In genomic region chr10:60389413-60390009, GRCh38 we compare ENCODE assay signal across 8 cellular contexts. TPM values are rescaled to one million over a fixed set of nuclear protein-coding genes. Genes with fewer than 3 reads are reported as not detected.
DNase-seq lines count a peak whose midpoint lies in the region; ATAC-seq and TF ChIP-seq lines count a peak whose summit lies in the region.

TSS of gene ANK3 (minus strand) at chr10:60389875. CDS start at chr10:60389538, 337 bp downstream.

- H3K4me3 ChIP-seq in SU-DHL-6 (ENCODE audit: insufficient read depth, low read length, poor library complexity, severe bottlenecking) (peak within 1 kb of the TSS; percentile 48), prostate gland (no peak within 1 kb of the TSS)

- H3F3A ChIP-seq in SU-DHL-6 (ENCODE audit: insufficient read depth), result no peaks in the 10 kb centered on the region

- H3K9me3 Mint-ChIP-seq in Calu3 (ENCODE audit: low read depth, unreplicated experiment), result no peaks in the 10 kb centered on the region

- peak within 1 kb of the TSS; percentile 51 for H3K27ac ChIP-seq in SU-DHL-6 (ENCODE audit: low read depth, low read length)
- H3K27ac ChIP-seq in prostate gland, result no peak within 1 kb of the TSS

- no peaks in the 10 kb centered on the region for H3K9me2 ChIP-seq in SU-DHL-6 (replicated peaks; ENCODE audit: insufficient read depth, low read length)

- H3K79me2 ChIP-seq in SU-DHL-6 (ENCODE audit: insufficient read depth, low read length), result no peaks in the 10 kb centered on the region; the same call in 1 of the 2 replicates

- intact Hi-C loops in Calu3 (cut with micrococcal nuclease; ENCODE audit: unreplicated experiment) (no loop called here), left cardiac atrium (cut with DNase I) (no loop called here), prostate gland (cut with DNase I) (no loop called here)

- DNase-seq in Calu3 (no peak), left cardiac atrium (no peak), prostate gland (ENCODE audit: low spot score) (no peak), GM13976 (ENCODE audit: low spot score) (no peak), NK-92 (lab: John Stamatoyannopoulos, UW; ENCODE audit: unreplicated experiment) (no peak)

- H3K27ac Mint-ChIP-seq in Calu3 (ENCODE audit: unreplicated experiment), result no peak within 1 kb of the TSS

- H3K36me3 Mint-ChIP-seq in Calu3 (ENCODE audit: insufficient read depth, unreplicated experiment), result no peaks in the 10 kb centered on the region

- H3K4me1 ChIP-seq in prostate gland (replicated peaks), result no peaks in the 10 kb centered on the region

- ATAC-seq in left cardiac atrium (no peak), GM19035 (IDR thresholded peaks at IDR 0.05; ENCODE audit: unreplicated experiment) (no peak), GM19467 (IDR thresholded peaks at IDR 0.05; ENCODE audit: unreplicated experiment) (no peak)

- H3K4me2 ChIP-seq in SU-DHL-6 (ENCODE audit: low read depth, low read length, poor library complexity, severe bottlenecking), result peak within 1 kb of the TSS; percentile 66

- H3K27me3 ChIP-seq in SU-DHL-6 (ENCODE audit: low read length) (no peaks in the 10 kb centered on the region), prostate gland (replicated peaks; ENCODE audit: insufficient read depth) (no peaks in the 10 kb centered on the region)

- in situ Hi-C loops in GM13976 (cut with MboI; ENCODE audit: low sequenced_read_pairs, unreplicated experiment), result no loop called here

- H2AFZ ChIP-seq in SU-DHL-6 (ENCODE audit: low read depth, low read length, severe bottlenecking), result peak within 1 kb of the TSS; percentile 42

- H3K27me3 Mint-ChIP-seq in Calu3 (ENCODE audit: unreplicated experiment), result no peaks in the 10 kb centered on the region

- CTCF ChIA-PET in Calu3 (lab: Charles Lee), result interaction anchor here (0.7 kb wide), 1 partner anchor 252 kb away, joined by 3 read pairs; no protein-coding TSS in a partner anchor

- H3K9me3 ChIP-seq in SU-DHL-6 (ENCODE audit: insufficient read depth, low read length) (no peaks in the 10 kb centered on the region), prostate gland (no peaks in the 10 kb centered on the region)

- 85% methylated on average over 10 of the region's 10 CpGs for WGBS in prostate gland

- H3K4me1 Mint-ChIP-seq in Calu3 (ENCODE audit: low read depth, unreplicated experiment), result peaks cover 26% of the 10 kb centered on the region

- H3K4me3 Mint-ChIP-seq in Calu3 (ENCODE audit: low read depth, unreplicated experiment), result no peak within 1 kb of the TSS

- no peaks in the 10 kb centered on the region for H4K20me1 ChIP-seq in SU-DHL-6 (ENCODE audit: low read depth, low read length)

- no peak for TF ChIP-seq CTCF in Calu3 (IDR thresholded peaks at IDR 0.05; ENCODE audit: unreplicated experiment)
- TF ChIP-seq CTCF in SU-DHL-6 (IDR thresholded peaks at IDR 0.05; ENCODE audit: insufficient read depth, low read length, poor library complexity, severe bottlenecking), result no peak
- TF ChIP-seq CTCF in prostate gland (IDR thresholded peaks at IDR 0.05), result no peak
- no peak for TF ChIP-seq CTCF in GM13976 (IDR thresholded peaks at IDR 0.05; ENCODE audit: borderline replicate concordance, control extremely low read depth, extremely low read depth, insufficient read depth, missing control alignments)

- no TSS peak for BruUV-seq in Calu3 (replicated peaks; lab: Mats Ljungman, UMichigan)

- peak within 1 kb of the TSS; percentile 51 for H3K9ac ChIP-seq in SU-DHL-6 (ENCODE audit: low read length)

- H3K36me3 ChIP-seq in SU-DHL-6 (ENCODE audit: low read length) (no peaks in the 10 kb centered on the region), prostate gland (no peaks in the 10 kb centered on the region)

- TF ChIP-seq POLR2A in prostate gland (IDR thresholded peaks at IDR 0.05), result no peak

RNA-seq across cellular contexts. Expression of gene ANK3, which starts in this region (rescaled TPM):
- total RNA-seq in Calu3 (2022) (29.8 and 32.9 TPM in 2 replicates), left cardiac atrium (100 to 1,000 TPM; 142 to 199 TPM), prostate gland (10 to 100 TPM; 46.0 to 47.8 TPM)
